Comparison of ENCODE assay signal across 12 cellular contexts in genomic region chr22:38311331-38311635, GRCh38. TPM values are rescaled to one million over a fixed set of nuclear protein-coding genes. Genes with fewer than 3 reads are reported as not detected.
DNase-seq lines count a peak whose midpoint lies in the region; ATAC-seq and TF ChIP-seq lines count a peak whose summit lies in the region.
"Had no signal": no experiment of that assay in that cellular context is flagged by ENCODE, and none has a peak within 500 bp of the region (broad histone marks: within the 10 kb centered on the region; RNA-seq: fewer than 3 reads in every experiment).

No MANE protein-coding gene starts in this region.

- intact Hi-C loops in mammary epithelial cell (cut with micrococcal nuclease) (no loop called here), Caco-2 (cut with micrococcal nuclease; ENCODE audit: unreplicated experiment) (no loop called here)

- no peak overlapping the region for H3K4me3 ChIP-seq in BLaER1
- H3K4me3 ChIP-seq in mammary epithelial cell (replicated peaks in 1 of 3; ENCODE audit: insufficient read depth in 1 of 3, low read depth in 2 of 3, low read length in 3 of 3): no peak overlapping the region
- no peak overlapping the region for H3K4me3 ChIP-seq in Caco-2 (ENCODE audit: low read depth, low read length)
- H3K4me3 ChIP-seq: skin epidermis had no signal

- H4K20me1 ChIP-seq in BLaER1 (peaks cover 100% of the 10 kb centered on the region), mammary epithelial cell (ENCODE audit: insufficient read depth, low read length) (no peaks in the 10 kb centered on the region)

- H3K27ac ChIP-seq in BLaER1 (peak overlapping the region; percentile 43; the same call in 1 of the 2 replicates), mammary epithelial cell (ENCODE audit: insufficient read depth, low read depth, low read length) (peak overlapping the region; percentile 51)

- H3K9me3 ChIP-seq in BLaER1 (no peaks in the 10 kb centered on the region), mammary epithelial cell (replicated peaks; ENCODE audit: insufficient read depth, low read length) (no peaks in the 10 kb centered on the region), Caco-2 (no peaks in the 10 kb centered on the region)

- dilution Hi-C loops in mammary epithelial cell (cut with HindIII; ENCODE audit: low sequenced_read_pairs): loop anchor here (5.0 kb wide), 2 partner anchors 36 to 104 kb away; no protein-coding TSS in a partner anchor

- 85% methylated on average over 4 of the region's 5 CpGs for whole genome bisulfite sequencing in mammary epithelial cell (ENCODE audit: low coverage, missing lambda C conversion rate)

- peak overlapping the region; percentile 21; the same call in 1 of the 2 replicates for H3K9ac ChIP-seq in BLaER1
- H3K9ac ChIP-seq in mammary epithelial cell (ENCODE audit: insufficient read depth, low read length): no peak overlapping the region

- H3K4me1 ChIP-seq in BLaER1: peaks cover 93% of the 10 kb centered on the region
- H3K4me1 ChIP-seq in mammary epithelial cell (ENCODE audit: insufficient read depth, low read length): peaks cover 66% of the 10 kb centered on the region
- 0 out of 2 replicates have a peak, but pooled peaks cover 6% of the 10 kb centered on the region for H3K4me1 ChIP-seq in Caco-2

- H3K79me2 ChIP-seq in mammary epithelial cell (ENCODE audit: insufficient read depth, low read length): peaks cover 100% of the 10 kb centered on the region

- H2AFZ ChIP-seq in mammary epithelial cell (ENCODE audit: low read depth, low read length): no peak overlapping the region

- peaks cover 54 to 65% (median 60%) of the 10 kb centered on the region in 3 donors for H3K4me1 Mint-ChIP-seq in IgD-negative memory B cell
- H3K4me1 Mint-ChIP-seq in neural crest cell: peaks cover 62% of the 10 kb centered on the region
- no peaks in the 10 kb centered on the region for H3K4me1 Mint-ChIP-seq in Caco-2 (ENCODE audit: low read depth, unreplicated experiment)

- H3K27ac Mint-ChIP-seq in IgD-negative memory B cell (peak overlapping the region; percentile 81 to 100 (median 90)), neural crest cell (ENCODE audit: unreplicated experiment) (no peak overlapping the region), Caco-2 (ENCODE audit: unreplicated experiment) (no peak overlapping the region)

- H3K36me3 Mint-ChIP-seq in IgD-negative memory B cell (no peaks in the 10 kb centered on the region), neural crest cell (ENCODE audit: low read depth) (no peaks in the 10 kb centered on the region), Caco-2 (ENCODE audit: insufficient read depth, unreplicated experiment) (peaks cover 68% of the 10 kb centered on the region)

- H3K27me3 Mint-ChIP-seq in IgD-negative memory B cell (no peaks in the 10 kb centered on the region), neural crest cell (ENCODE audit: low read depth) (no peaks in the 10 kb centered on the region), Caco-2 (ENCODE audit: insufficient read depth, unreplicated experiment) (no peaks in the 10 kb centered on the region)

- H3K4me3 Mint-ChIP-seq in IgD-negative memory B cell (peak overlapping the region in 3 of 4 donors; percentile 55 to 81 (median 60)), neural crest cell (peak overlapping the region; percentile 41), Caco-2 (ENCODE audit: unreplicated experiment) (no peak overlapping the region)

- DNase-seq in mammary epithelial cell (no peak), neural crest cell (ENCODE audit: low read depth, low spot score) (no peak), Caco-2 (no peak), NCI-H1417 treated with DMSO at 0.1 percent for 48 hours (lab: John Stamatoyannopoulos, UW) (no peak)
- no peak for DNase-seq in effector CD8-positive, alpha-beta T cell (lab: John Stamatoyannopoulos, UW)
- DNase-seq: activated CD4-positive, CD25-positive, alpha-beta regulatory T cell; KBM-7; NCI-H748 treated with DMSO at 0.1 percent for 48 hours had no signal

- H3K4me2 ChIP-seq in BLaER1: peak overlapping the region; percentile 87
- no peak overlapping the region for H3K4me2 ChIP-seq in mammary epithelial cell (ENCODE audit: insufficient read depth, low read depth, low read length)

- CTCF ChIA-PET in mammary epithelial cell (lab: Charles Lee; ENCODE audit: low non-redundant PET) (no interaction called here), Caco-2 (lab: Charles Lee) (no interaction called here)

- TF ChIP-seq CTCF in mammary epithelial cell (conservative IDR thresholded peaks at IDR 0.05 in 1 of 2, IDR thresholded peaks at IDR 0.05 in 1 of 2; ENCODE audit: extremely low read depth in 1 of 2, insufficient read depth in 1 of 2, low read depth in 1 of 2, low read length in 2 of 2): no peak
- no peak for TF ChIP-seq CTCF in neural crest cell (conservative IDR thresholded peaks at IDR 0.05)
- TF ChIP-seq CTCF in Caco-2 (IDR thresholded peaks at IDR 0.05; ENCODE audit: insufficient read depth in 1 of 2, low read depth in 1 of 2, low read length in 1 of 2, severe bottlenecking in 1 of 2, unreplicated experiment in 1 of 2): no peak

- in situ Hi-C loops in mammary epithelial cell (cut with MboI; ENCODE audit: low sequenced_read_pairs in 2 of 2): no loop called here

- POLR2A ChIA-PET in Caco-2 (lab: Charles Lee): no interaction called here

- BruUV-seq in mammary epithelial cell (replicated peaks; lab: Mats Ljungman, UMichigan) (no TSS peak), Caco-2 (replicated peaks; lab: Mats Ljungman, UMichigan) (no TSS peak)

- ATAC-seq in HG02973 (IDR thresholded peaks at IDR 0.05; ENCODE audit: unreplicated experiment): no peak

- H3K9me3 Mint-ChIP-seq in IgD-negative memory B cell: no peaks in the 10 kb centered on the region
- H3K9me3 Mint-ChIP-seq in neural crest cell: no peaks in the 10 kb centered on the region
- no peaks in the 10 kb centered on the region for H3K9me3 Mint-ChIP-seq in Caco-2 (ENCODE audit: unreplicated experiment)

- H3K36me3 ChIP-seq in BLaER1 (peaks cover 78% of the 10 kb centered on the region), mammary epithelial cell (ENCODE audit: insufficient read depth, low read length) (peaks cover 16% of the 10 kb centered on the region), Caco-2 (ENCODE audit: control insufficient read depth, insufficient read depth, low read length) (peaks cover 2% of the 10 kb centered on the region)

- H3K27me3 ChIP-seq in BLaER1: no peaks in the 10 kb centered on the region
- H3K27me3 ChIP-seq in mammary epithelial cell (ENCODE audit: insufficient read depth, low read length): no peaks in the 10 kb centered on the region
- H3K27me3 ChIP-seq in Caco-2 (replicated peaks; ENCODE audit: control insufficient read depth, insufficient read depth, low read length): no peaks in the 10 kb centered on the region

RNA-seq across cellular contexts. Expression of gene CSNK1E, which starts 6.0 kb away (rescaled TPM):
- 12.6 TPM for polyA plus RNA-seq in IgD-negative memory B cell
- total RNA-seq in mammary epithelial cell: 100 to 1,000 TPM; 156 to 370 TPM
- polyA plus RNA-seq in mammary epithelial cell: 255 TPM
- polyA minus RNA-seq in mammary epithelial cell: 212 TPM
- 243 and 250 TPM in 2 replicates for total RNA-seq in neural crest cell
- 129 and 139 TPM in 2 replicates for total RNA-seq in Caco-2 (2022)

RNA-seq across cellular contexts. Expression of gene TMEM184B, which starts 38.5 kb away (rescaled TPM):
- polyA plus RNA-seq in IgD-negative memory B cell (5.9 TPM), mammary epithelial cell (41.1 TPM)
- total RNA-seq in mammary epithelial cell (10 to 100 TPM; 26.2 to 68.5 TPM), neural crest cell (58.3 and 60.3 TPM in 2 replicates), Caco-2 (2022) (52.4 and 53.3 TPM in 2 replicates)
- 58.2 TPM for polyA minus RNA-seq in mammary epithelial cell

Comparison
In these comparisons a context has a peak if more than half of its experiments do, and no peak if none do; other contexts are left out.
1. H3K27ac Mint-ChIP-seq: peak in IgD-negative memory B cell (3 of 3); none in neural crest cell (single experiment) and Caco-2 (single experiment).